In genomic region chr12:57491393-57492280, GRCh38 we compare ENCODE assay signal across 11 cellular contexts. TPM values are rescaled to one million over a fixed set of nuclear protein-coding genes. Genes with fewer than 3 reads are reported as not detected.
DNase-seq lines count a peak whose midpoint lies in the region; ATAC-seq and TF ChIP-seq lines count a peak whose summit lies in the region.
"Had no signal": no experiment of that assay in that cellular context is flagged by ENCODE, and none has a peak within 500 bp of the region (broad histone marks: within the 10 kb centered on the region; RNA-seq: fewer than 3 reads in every experiment).

No MANE protein-coding gene starts in this region.

- TF ChIP-seq CTCF in neural progenitor cell (IDR thresholded peaks at IDR 0.05) (peak; percentile 19), testis (IDR thresholded peaks at IDR 0.05) (no peak)

- H3K27me3 ChIP-seq in neural progenitor cell (no peaks in the 10 kb centered on the region), testis (no peaks in the 10 kb centered on the region)
- H3K27me3 ChIP-seq: thyroid gland had no signal

- peaks cover 11% of the 10 kb centered on the region for H3K36me3 ChIP-seq in neural progenitor cell
- no peaks in the 10 kb centered on the region for H3K36me3 ChIP-seq in testis (ENCODE audit: low read depth, missing control alignments)

- H3K4me1 ChIP-seq in neural progenitor cell: peaks cover 5% of the 10 kb centered on the region
- H3K4me1 ChIP-seq in testis: peaks cover 9% of the 10 kb centered on the region

- no peak for DNase-seq in activated CD4-positive, alpha-beta T cell treated with anti-CD3 and anti-CD28 coated beads for 36 hours
- DNase-seq in activated CD4-positive, alpha-beta T cell treated with anti-CD3 and anti-CD28 coated beads for 4 hours: no peak
- DNase-seq in KBM-7 (peak; percentile 52), neural progenitor cell (ENCODE audit: low spot score) (no peak), testis (no peak), HK-2 (ENCODE audit: unreplicated experiment) (no peak)
- DNase-seq in activated T-helper 1 cell treated with anti-CD3 and anti-CD28 coated beads, Interleukin-12 subunit alpha, Interleukin-12 subunit beta, Interleukin-2, Interleukin-4 antibody, amounts not matched to agents 30 ng/mL and 10 ng/mL and 1 ng/mL, durations not matched to agents 14 hours and 24 hours and 36 hours (ENCODE audit: low spot score): no peak
- DNase-seq in activated effector memory CD4-positive, alpha-beta T cell treated with Interleukin-2 at 50 U/mL for 16 hours: no peak
- DNase-seq: left ventricle myocardium inferior, NCI-H187 treated with DMSO at 0.1 percent for 48 hours, thyroid gland had no signal

- no peaks in the 10 kb centered on the region for H4K20me1 ChIP-seq in neural progenitor cell (ENCODE audit: low read depth)

- CTCF ChIA-PET in activated CD4-positive, alpha-beta T cell treated with anti-CD3 and anti-CD28 coated beads for 36 hours (lab: Charles Lee): interaction anchor here (0.7 to 1.5 kb wide), 4 partner anchors 14 to 20 kb away, joined by 3 to 6 read pairs (median 4); no protein-coding TSS in a partner anchor

- H3K27ac ChIP-seq in neural progenitor cell: no peak overlapping the region
- no peak overlapping the region for H3K27ac ChIP-seq in testis
- H3K27ac ChIP-seq: left ventricle myocardium inferior, thyroid gland had no signal

- H3K9ac ChIP-seq in neural progenitor cell: no peak overlapping the region

- intact Hi-C loops in activated CD4-positive, alpha-beta T cell treated with anti-CD3 and anti-CD28 coated beads for 36 hours (cut with DNase I, micrococcal nuclease): no loop called here
- intact Hi-C loops in activated T-helper 1 cell treated with anti-CD3 and anti-CD28 coated beads, Interleukin-12 subunit alpha, Interleukin-12 subunit beta, Interleukin-2, Interleukin-4 antibody, amounts not matched to agents 30 ng/mL and 10 ng/mL and 1 ng/mL, durations not matched to agents 14 hours and 24 hours and 36 hours (cut with micrococcal nuclease): no loop called here
- intact Hi-C loops in testis (cut with DNase I; ENCODE audit: low total_unique reads): no loop called here

- 90% methylated on average over 15 of the region's 15 CpGs for WGBS in testis, 2 donors

- no peaks in the 10 kb centered on the region for H3K27me3 Mint-ChIP-seq in activated CD4-positive, alpha-beta T cell treated with anti-CD3 and anti-CD28 coated beads for 36 hours
- H3K27me3 Mint-ChIP-seq in activated T-helper 1 cell treated with anti-CD3 and anti-CD28 coated beads, Interleukin-12 subunit alpha, Interleukin-12 subunit beta, Interleukin-2, Interleukin-4 antibody, amounts not matched to agents 30 ng/mL and 10 ng/mL and 1 ng/mL, durations not matched to agents 14 hours and 24 hours and 36 hours (ENCODE audit: insufficient read depth): no peaks in the 10 kb centered on the region
- H3K27me3 Mint-ChIP-seq in neural progenitor cell (ENCODE audit: insufficient read depth, low read depth): no peaks in the 10 kb centered on the region

- peaks cover 66% of the 10 kb centered on the region for H3K36me3 Mint-ChIP-seq in activated CD4-positive, alpha-beta T cell treated with anti-CD3 and anti-CD28 coated beads for 36 hours (ENCODE audit: low read depth)
- peaks cover 43% of the 10 kb centered on the region for H3K36me3 Mint-ChIP-seq in activated T-helper 1 cell treated with anti-CD3 and anti-CD28 coated beads, Interleukin-12 subunit alpha, Interleukin-12 subunit beta, Interleukin-2, Interleukin-4 antibody, amounts not matched to agents 30 ng/mL and 10 ng/mL and 1 ng/mL, durations not matched to agents 14 hours and 24 hours and 36 hours (ENCODE audit: low read depth)
- H3K36me3 Mint-ChIP-seq in neural progenitor cell: peaks cover 29% of the 10 kb centered on the region

- H3K9me3 Mint-ChIP-seq in activated CD4-positive, alpha-beta T cell treated with anti-CD3 and anti-CD28 coated beads for 36 hours (ENCODE audit: low read depth): no peaks in the 10 kb centered on the region
- no peaks in the 10 kb centered on the region for H3K9me3 Mint-ChIP-seq in activated T-helper 1 cell treated with anti-CD3 and anti-CD28 coated beads, Interleukin-12 subunit alpha, Interleukin-12 subunit beta, Interleukin-2, Interleukin-4 antibody, amounts not matched to agents 30 ng/mL and 10 ng/mL and 1 ng/mL, durations not matched to agents 14 hours and 24 hours and 36 hours
- no peaks in the 10 kb centered on the region for H3K9me3 Mint-ChIP-seq in neural progenitor cell

- no peaks in the 10 kb centered on the region for H3K9me3 ChIP-seq in neural progenitor cell (ENCODE audit: low read depth)
- H3K9me3 ChIP-seq in testis: no peaks in the 10 kb centered on the region
- H3K9me3 ChIP-seq: left ventricle myocardium inferior, thyroid gland had no signal

- no peak overlapping the region for H3K4me3 Mint-ChIP-seq in activated CD4-positive, alpha-beta T cell treated with anti-CD3 and anti-CD28 coated beads for 36 hours
- peak overlapping the region; percentile 47 for H3K4me3 Mint-ChIP-seq in activated T-helper 1 cell treated with anti-CD3 and anti-CD28 coated beads, Interleukin-12 subunit alpha, Interleukin-12 subunit beta, Interleukin-2, Interleukin-4 antibody, amounts not matched to agents 30 ng/mL and 10 ng/mL and 1 ng/mL, durations not matched to agents 14 hours and 24 hours and 36 hours
- H3K4me3 Mint-ChIP-seq in neural progenitor cell: peak overlapping the region; percentile 6

- peak overlapping the region; percentile 62 for H3K27ac Mint-ChIP-seq in activated CD4-positive, alpha-beta T cell treated with anti-CD3 and anti-CD28 coated beads for 36 hours
- H3K27ac Mint-ChIP-seq in activated T-helper 1 cell treated with anti-CD3 and anti-CD28 coated beads, Interleukin-12 subunit alpha, Interleukin-12 subunit beta, Interleukin-2, Interleukin-4 antibody, amounts not matched to agents 30 ng/mL and 10 ng/mL and 1 ng/mL, durations not matched to agents 14 hours and 24 hours and 36 hours: peak overlapping the region; percentile 73
- H3K27ac Mint-ChIP-seq in neural progenitor cell: no peak overlapping the region

- POLR2A ChIA-PET in activated CD4-positive, alpha-beta T cell treated with anti-CD3 and anti-CD28 coated beads for 36 hours (lab: Charles Lee): interaction anchor here (0.7 kb wide), 2 partner anchors 21 to 1153 kb away, joined by 3 to 4 read pairs; partner anchors contain the start of gene IL23A

- H3K4me1 Mint-ChIP-seq in activated CD4-positive, alpha-beta T cell treated with anti-CD3 and anti-CD28 coated beads for 36 hours: peaks cover 29% of the 10 kb centered on the region
- H3K4me1 Mint-ChIP-seq in activated T-helper 1 cell treated with anti-CD3 and anti-CD28 coated beads, Interleukin-12 subunit alpha, Interleukin-12 subunit beta, Interleukin-2, Interleukin-4 antibody, amounts not matched to agents 30 ng/mL and 10 ng/mL and 1 ng/mL, durations not matched to agents 14 hours and 24 hours and 36 hours (ENCODE audit: low read depth): peaks cover 33% of the 10 kb centered on the region
- peaks cover 13% of the 10 kb centered on the region for H3K4me1 Mint-ChIP-seq in neural progenitor cell

- H3K79me2 ChIP-seq in neural progenitor cell (ENCODE audit: low read depth): peaks cover 20% of the 10 kb centered on the region

- peak; percentile 17 for ATAC-seq in activated CD4-positive, alpha-beta T cell treated with anti-CD3 and anti-CD28 coated beads for 36 hours

- no peak overlapping the region for H2AFZ ChIP-seq in neural progenitor cell (replicated peaks)

- H3K4me3 ChIP-seq in neural progenitor cell (no peak overlapping the region), testis (no peak overlapping the region)
- H3K4me3 ChIP-seq: left ventricle myocardium inferior, thyroid gland had no signal

- no peak overlapping the region for H3K4me2 ChIP-seq in neural progenitor cell

- H3F3A ChIP-seq in neural progenitor cell (ENCODE audit: low read depth): peaks cover 42% of the 10 kb centered on the region

- in situ Hi-C loops in KBM-7 (cut with MboI; ENCODE audit: low pct_unique_long_range_greater_than_20kb, low sequenced_read_pairs): no loop called here

- no peak for TF ChIP-seq POLR2A in testis (IDR thresholded peaks at IDR 0.05)

RNA-seq across cellular contexts. Expression of gene MARS1, which starts 3.8 kb away (rescaled TPM):
- 100 to 1,000 TPM; 389 to 583 TPM for total RNA-seq in activated CD4-positive, alpha-beta T cell treated with anti-CD3 and anti-CD28 coated beads for 36 hours
- total RNA-seq in activated T-helper 1 cell treated with anti-CD3 and anti-CD28 coated beads, Interleukin-12 subunit alpha, Interleukin-12 subunit beta, Interleukin-2, Interleukin-4 antibody, amounts not matched to agents 30 ng/mL and 10 ng/mL and 1 ng/mL, durations not matched to agents 14 hours and 24 hours and 36 hours: 283 and 318 TPM in 2 replicates
- total RNA-seq in neural progenitor cell (ENCODE audit: low replicate concordance): 109 and 116 TPM in 2 replicates
- 100 to 1,000 TPM in 1 of 2 donors, 10 to 100 TPM in 1; 90.6 to 105 TPM for total RNA-seq in testis
- polyA plus RNA-seq in testis (ENCODE audit: insufficient read depth, low read depth, low replicate concordance): 144 TPM

RNA-seq across cellular contexts. Expression of gene ARHGAP9, which starts 12.0 kb away (rescaled TPM):
- total RNA-seq in activated CD4-positive, alpha-beta T cell treated with anti-CD3 and anti-CD28 coated beads for 36 hours: 100 to 1,000 TPM in 1 of 2 experiments, 10 to 100 TPM in 1; 77.7 to 101 TPM
- total RNA-seq in activated T-helper 1 cell treated with anti-CD3 and anti-CD28 coated beads, Interleukin-12 subunit alpha, Interleukin-12 subunit beta, Interleukin-2, Interleukin-4 antibody, amounts not matched to agents 30 ng/mL and 10 ng/mL and 1 ng/mL, durations not matched to agents 14 hours and 24 hours and 36 hours: 102 TPM in 2 replicates
- 0.62 TPM in 1 of 2 replicates, not detected in the other for total RNA-seq in neural progenitor cell (ENCODE audit: low replicate concordance)
- total RNA-seq in testis: 10 to 100 TPM; 24.8 to 29.2 TPM
- 111 TPM for polyA plus RNA-seq in testis (ENCODE audit: insufficient read depth, low read depth, low replicate concordance)

RNA-seq across cellular contexts. Expression of gene DDIT3, which starts 28.7 kb away (rescaled TPM):
- 10 to 100 TPM; 31.2 to 32.2 TPM for total RNA-seq in activated CD4-positive, alpha-beta T cell treated with anti-CD3 and anti-CD28 coated beads for 36 hours
- 17.8 and 18.1 TPM in 2 replicates for total RNA-seq in activated T-helper 1 cell treated with anti-CD3 and anti-CD28 coated beads, Interleukin-12 subunit alpha, Interleukin-12 subunit beta, Interleukin-2, Interleukin-4 antibody, amounts not matched to agents 30 ng/mL and 10 ng/mL and 1 ng/mL, durations not matched to agents 14 hours and 24 hours and 36 hours
- total RNA-seq in neural progenitor cell (ENCODE audit: low replicate concordance): 2.3 and 4.3 TPM in 2 replicates
- total RNA-seq in testis: 10 to 100 TPM; 44.2 to 45.6 TPM
- 63.9 TPM for polyA plus RNA-seq in testis (ENCODE audit: insufficient read depth, low read depth, low replicate concordance)

RNA-seq across cellular contexts. Expression of gene MBD6, which starts 31.0 kb away (rescaled TPM):
- total RNA-seq in activated CD4-positive, alpha-beta T cell treated with anti-CD3 and anti-CD28 coated beads for 36 hours: 10 to 100 TPM; 31.3 to 43.6 TPM
- 63.3 and 66.8 TPM in 2 replicates for total RNA-seq in activated T-helper 1 cell treated with anti-CD3 and anti-CD28 coated beads, Interleukin-12 subunit alpha, Interleukin-12 subunit beta, Interleukin-2, Interleukin-4 antibody, amounts not matched to agents 30 ng/mL and 10 ng/mL and 1 ng/mL, durations not matched to agents 14 hours and 24 hours and 36 hours
- total RNA-seq in neural progenitor cell (ENCODE audit: low replicate concordance) (3.6 and 5.4 TPM in 2 replicates), testis (100 to 1,000 TPM in 1 of 2 donors, 10 to 100 TPM in 1; 84.7 to 130 TPM)
- 86.6 TPM for polyA plus RNA-seq in testis (ENCODE audit: insufficient read depth, low read depth, low replicate concordance)

RNA-seq across cellular contexts. Expression of gene GLI1, which starts 32.1 kb away (rescaled TPM):
- total RNA-seq in activated CD4-positive, alpha-beta T cell treated with anti-CD3 and anti-CD28 coated beads for 36 hours: under 1 TPM; 0.40 to 0.73 TPM
- 1.5 and 2.5 TPM in 2 replicates for total RNA-seq in activated T-helper 1 cell treated with anti-CD3 and anti-CD28 coated beads, Interleukin-12 subunit alpha, Interleukin-12 subunit beta, Interleukin-2, Interleukin-4 antibody, amounts not matched to agents 30 ng/mL and 10 ng/mL and 1 ng/mL, durations not matched to agents 14 hours and 24 hours and 36 hours
- 0.12 and 0.71 TPM in 2 replicates for total RNA-seq in neural progenitor cell (ENCODE audit: low replicate concordance)
- 10 to 100 TPM in 1 of 2 donors, 1 to 10 TPM in 1; 8.3 to 18.0 TPM for total RNA-seq in testis
- 9.3 TPM for polyA plus RNA-seq in testis (ENCODE audit: insufficient read depth, low read depth, low replicate concordance)

Comparison
In these comparisons a context has a peak if more than half of its experiments do, and no peak if none do; other contexts are left out.
1. RNA of gene ARHGAP9, which starts 12.0 kb away (total RNA-seq): 102 TPM in activated T-helper 1 cell treated with anti-CD3 and anti-CD28 coated beads, Interleukin-12 subunit alpha, Interleukin-12 subunit beta, Interleukin-2, Interleukin-4 antibody, amounts not matched to agents 30 ng/mL and 10 ng/mL and 1 ng/mL, durations not matched to agents 14 hours and 24 hours and 36 hours, 77.7 to 101 TPM in activated CD4-positive, alpha-beta T cell treated with anti-CD3 and anti-CD28 coated beads for 36 hours and 24.8 to 29.2 TPM in testis; 0.62 TPM in neural progenitor cell; every median in the first group is over 10 times any median in the second.